In genomic region chr7:70630647-70631457, GRCh38 we compare ENCODE assay signal across 2 cellular contexts.
TF ChIP-seq lines count a peak whose summit lies in the region.

No MANE protein-coding gene starts in this region.

TF ChIP-seq in H1, 55 proteins besides CTCF, POLR2A, EP300 and RAD21:
- no peak for TF ChIP-seq SP1 (IDR thresholded peaks at IDR 0.05; ENCODE audit: low read depth, low read length)
- TF ChIP-seq ZNF274 (IDR thresholded peaks at IDR 0.05; ENCODE audit: borderline replicate concordance, extremely low read depth, low read length), result no peak
- TF ChIP-seq EZH2 (IDR thresholded peaks at IDR 0.05; ENCODE audit: low read depth, low read length, severe bottlenecking), result no peak
- no peak for TF ChIP-seq SIRT6 (IDR thresholded peaks at IDR 0.05; ENCODE audit: low read length)
- no peak for TF ChIP-seq TCF12 (IDR thresholded peaks at IDR 0.05; ENCODE audit: low read depth, low read length)
- TF ChIP-seq MAFK (IDR thresholded peaks at IDR 0.05; ENCODE audit: low read depth, low read length), result no peak
- TF ChIP-seq, protein P1, sequence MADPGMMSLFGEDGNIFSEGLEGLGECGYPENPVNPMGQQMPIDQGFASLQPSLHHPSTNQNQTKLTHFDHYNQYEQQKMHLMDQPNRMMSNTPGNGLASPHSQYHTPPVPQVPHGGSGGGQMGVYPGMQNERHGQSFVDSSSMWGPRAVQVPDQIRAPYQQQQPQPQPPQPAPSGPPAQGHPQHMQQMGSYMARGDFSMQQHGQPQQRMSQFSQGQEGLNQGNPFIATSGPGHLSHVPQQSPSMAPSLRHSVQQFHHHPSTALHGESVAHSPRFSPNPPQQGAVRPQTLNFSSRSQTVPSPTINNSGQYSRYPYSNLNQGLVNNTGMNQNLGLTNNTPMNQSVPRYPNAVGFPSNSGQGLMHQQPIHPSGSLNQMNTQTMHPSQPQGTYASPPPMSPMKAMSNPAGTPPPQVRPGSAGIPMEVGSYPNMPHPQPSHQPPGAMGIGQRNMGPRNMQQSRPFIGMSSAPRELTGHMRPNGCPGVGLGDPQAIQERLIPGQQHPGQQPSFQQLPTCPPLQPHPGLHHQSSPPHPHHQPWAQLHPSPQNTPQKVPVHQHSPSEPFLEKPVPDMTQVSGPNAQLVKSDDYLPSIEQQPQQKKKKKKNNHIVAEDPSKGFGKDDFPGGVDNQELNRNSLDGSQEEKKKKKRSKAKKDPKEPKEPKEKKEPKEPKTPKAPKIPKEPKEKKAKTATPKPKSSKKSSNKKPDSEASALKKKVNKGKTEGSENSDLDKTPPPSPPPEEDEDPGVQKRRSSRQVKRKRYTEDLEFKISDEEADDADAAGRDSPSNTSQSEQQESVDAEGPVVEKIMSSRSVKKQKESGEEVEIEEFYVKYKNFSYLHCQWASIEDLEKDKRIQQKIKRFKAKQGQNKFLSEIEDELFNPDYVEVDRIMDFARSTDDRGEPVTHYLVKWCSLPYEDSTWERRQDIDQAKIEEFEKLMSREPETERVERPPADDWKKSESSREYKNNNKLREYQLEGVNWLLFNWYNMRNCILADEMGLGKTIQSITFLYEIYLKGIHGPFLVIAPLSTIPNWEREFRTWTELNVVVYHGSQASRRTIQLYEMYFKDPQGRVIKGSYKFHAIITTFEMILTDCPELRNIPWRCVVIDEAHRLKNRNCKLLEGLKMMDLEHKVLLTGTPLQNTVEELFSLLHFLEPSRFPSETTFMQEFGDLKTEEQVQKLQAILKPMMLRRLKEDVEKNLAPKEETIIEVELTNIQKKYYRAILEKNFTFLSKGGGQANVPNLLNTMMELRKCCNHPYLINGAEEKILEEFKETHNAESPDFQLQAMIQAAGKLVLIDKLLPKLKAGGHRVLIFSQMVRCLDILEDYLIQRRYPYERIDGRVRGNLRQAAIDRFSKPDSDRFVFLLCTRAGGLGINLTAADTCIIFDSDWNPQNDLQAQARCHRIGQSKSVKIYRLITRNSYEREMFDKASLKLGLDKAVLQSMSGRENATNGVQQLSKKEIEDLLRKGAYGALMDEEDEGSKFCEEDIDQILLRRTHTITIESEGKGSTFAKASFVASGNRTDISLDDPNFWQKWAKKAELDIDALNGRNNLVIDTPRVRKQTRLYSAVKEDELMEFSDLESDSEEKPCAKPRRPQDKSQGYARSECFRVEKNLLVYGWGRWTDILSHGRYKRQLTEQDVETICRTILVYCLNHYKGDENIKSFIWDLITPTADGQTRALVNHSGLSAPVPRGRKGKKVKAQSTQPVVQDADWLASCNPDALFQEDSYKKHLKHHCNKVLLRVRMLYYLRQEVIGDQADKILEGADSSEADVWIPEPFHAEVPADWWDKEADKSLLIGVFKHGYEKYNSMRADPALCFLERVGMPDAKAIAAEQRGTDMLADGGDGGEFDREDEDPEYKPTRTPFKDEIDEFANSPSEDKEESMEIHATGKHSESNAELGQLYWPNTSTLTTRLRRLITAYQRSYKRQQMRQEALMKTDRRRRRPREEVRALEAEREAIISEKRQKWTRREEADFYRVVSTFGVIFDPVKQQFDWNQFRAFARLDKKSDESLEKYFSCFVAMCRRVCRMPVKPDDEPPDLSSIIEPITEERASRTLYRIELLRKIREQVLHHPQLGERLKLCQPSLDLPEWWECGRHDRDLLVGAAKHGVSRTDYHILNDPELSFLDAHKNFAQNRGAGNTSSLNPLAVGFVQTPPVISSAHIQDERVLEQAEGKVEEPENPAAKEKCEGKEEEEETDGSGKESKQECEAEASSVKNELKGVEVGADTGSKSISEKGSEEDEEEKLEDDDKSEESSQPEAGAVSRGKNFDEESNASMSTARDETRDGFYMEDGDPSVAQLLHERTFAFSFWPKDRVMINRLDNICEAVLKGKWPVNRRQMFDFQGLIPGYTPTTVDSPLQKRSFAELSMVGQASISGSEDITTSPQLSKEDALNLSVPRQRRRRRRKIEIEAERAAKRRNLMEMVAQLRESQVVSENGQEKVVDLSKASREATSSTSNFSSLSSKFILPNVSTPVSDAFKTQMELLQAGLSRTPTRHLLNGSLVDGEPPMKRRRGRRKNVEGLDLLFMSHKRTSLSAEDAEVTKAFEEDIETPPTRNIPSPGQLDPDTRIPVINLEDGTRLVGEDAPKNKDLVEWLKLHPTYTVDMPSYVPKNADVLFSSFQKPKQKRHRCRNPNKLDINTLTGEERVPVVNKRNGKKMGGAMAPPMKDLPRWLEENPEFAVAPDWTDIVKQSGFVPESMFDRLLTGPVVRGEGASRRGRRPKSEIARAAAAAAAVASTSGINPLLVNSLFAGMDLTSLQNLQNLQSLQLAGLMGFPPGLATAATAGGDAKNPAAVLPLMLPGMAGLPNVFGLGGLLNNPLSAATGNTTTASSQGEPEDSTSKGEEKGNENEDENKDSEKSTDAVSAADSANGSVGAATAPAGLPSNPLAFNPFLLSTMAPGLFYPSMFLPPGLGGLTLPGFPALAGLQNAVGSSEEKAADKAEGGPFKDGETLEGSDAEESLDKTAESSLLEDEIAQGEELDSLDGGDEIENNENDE (IDR thresholded peaks at IDR 0.05; ENCODE audit: insufficient replicate concordance, low read length), result no peak
- TF ChIP-seq POLR2AphosphoS5 (IDR thresholded peaks at IDR 0.05; ENCODE audit: low read depth, low read length), result no peak
- no peak for TF ChIP-seq ASH2L (IDR thresholded peaks at IDR 0.05; ENCODE audit: low read length)
- no peak for TF ChIP-seq YY1 (IDR thresholded peaks at IDR 0.05; ENCODE audit: low read depth, low read length)
- TF ChIP-seq CHD2 (IDR thresholded peaks at IDR 0.05; ENCODE audit: low read length), result no peak
- TF ChIP-seq HDAC2 (IDR thresholded peaks at IDR 0.05; ENCODE audit: borderline replicate concordance in 1 of 2, low read depth in 2 of 2, low read length in 2 of 2), result no peak
- TF ChIP-seq JUND (IDR thresholded peaks at IDR 0.05; ENCODE audit: low read length), result no peak
TF ChIP-seq in H1: peak in this region for 0.

TF ChIP-seq in neural cell, 6 proteins besides CTCF, POLR2A, EP300 and RAD21:
- TF ChIP-seq TAF1 (IDR thresholded peaks at IDR 0.05; ENCODE audit: low read depth) (no peak), EZH2 (IDR thresholded peaks at IDR 0.05; ENCODE audit: borderline replicate concordance, insufficient read depth, low read length, poor library complexity, severe bottlenecking) (no peak), POLR2AphosphoS5 (IDR thresholded peaks at IDR 0.05) (peak; percentile 50), MXI1 (conservative IDR thresholded peaks at IDR 0.05; ENCODE audit: poor library complexity, severe bottlenecking) (peak; percentile 59), SMC3 (conservative IDR thresholded peaks at IDR 0.05; ENCODE audit: poor library complexity) (peak; percentile 33)
- TF ChIP-seq, protein P2, sequence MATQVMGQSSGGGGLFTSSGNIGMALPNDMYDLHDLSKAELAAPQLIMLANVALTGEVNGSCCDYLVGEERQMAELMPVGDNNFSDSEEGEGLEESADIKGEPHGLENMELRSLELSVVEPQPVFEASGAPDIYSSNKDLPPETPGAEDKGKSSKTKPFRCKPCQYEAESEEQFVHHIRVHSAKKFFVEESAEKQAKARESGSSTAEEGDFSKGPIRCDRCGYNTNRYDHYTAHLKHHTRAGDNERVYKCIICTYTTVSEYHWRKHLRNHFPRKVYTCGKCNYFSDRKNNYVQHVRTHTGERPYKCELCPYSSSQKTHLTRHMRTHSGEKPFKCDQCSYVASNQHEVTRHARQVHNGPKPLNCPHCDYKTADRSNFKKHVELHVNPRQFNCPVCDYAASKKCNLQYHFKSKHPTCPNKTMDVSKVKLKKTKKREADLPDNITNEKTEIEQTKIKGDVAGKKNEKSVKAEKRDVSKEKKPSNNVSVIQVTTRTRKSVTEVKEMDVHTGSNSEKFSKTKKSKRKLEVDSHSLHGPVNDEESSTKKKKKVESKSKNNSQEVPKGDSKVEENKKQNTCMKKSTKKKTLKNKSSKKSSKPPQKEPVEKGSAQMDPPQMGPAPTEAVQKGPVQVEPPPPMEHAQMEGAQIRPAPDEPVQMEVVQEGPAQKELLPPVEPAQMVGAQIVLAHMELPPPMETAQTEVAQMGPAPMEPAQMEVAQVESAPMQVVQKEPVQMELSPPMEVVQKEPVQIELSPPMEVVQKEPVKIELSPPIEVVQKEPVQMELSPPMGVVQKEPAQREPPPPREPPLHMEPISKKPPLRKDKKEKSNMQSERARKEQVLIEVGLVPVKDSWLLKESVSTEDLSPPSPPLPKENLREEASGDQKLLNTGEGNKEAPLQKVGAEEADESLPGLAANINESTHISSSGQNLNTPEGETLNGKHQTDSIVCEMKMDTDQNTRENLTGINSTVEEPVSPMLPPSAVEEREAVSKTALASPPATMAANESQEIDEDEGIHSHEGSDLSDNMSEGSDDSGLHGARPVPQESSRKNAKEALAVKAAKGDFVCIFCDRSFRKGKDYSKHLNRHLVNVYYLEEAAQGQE (IDR thresholded peaks at IDR 0.05; ENCODE audit: borderline replicate concordance), result no peak
